In the genomic region with DNA sequence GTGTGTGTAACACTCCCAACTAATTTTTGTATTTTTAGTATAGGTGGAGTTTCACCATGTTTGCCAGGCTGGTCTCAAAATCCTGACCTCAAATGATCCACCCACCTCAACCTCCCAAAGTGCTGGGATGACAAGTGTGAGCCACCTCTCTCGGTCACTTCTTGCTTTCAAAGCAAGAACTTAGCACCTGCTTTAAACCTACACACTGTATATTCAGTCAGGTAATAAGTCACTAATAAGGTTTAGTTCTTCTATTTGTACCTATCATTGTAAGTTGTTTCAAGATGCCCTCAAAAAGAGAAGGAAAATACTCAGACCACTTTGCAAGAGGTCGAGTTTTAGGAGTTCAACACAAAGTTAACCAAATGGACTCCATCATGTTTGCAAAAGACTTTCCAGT, we compare ENCODE assay signal across 19 cellular contexts.
DNase-seq lines count a peak whose midpoint lies in the region; ATAC-seq, FAIRE-seq and TF ChIP-seq lines count a peak whose summit lies in the region.
"Had no signal": no experiment of that assay in that cellular context is flagged by ENCODE, and none has a peak within 500 bp of the region (broad histone marks: within the 10 kb centered on the region; RNA-seq: fewer than 3 reads in every experiment).

No MANE protein-coding gene starts in this region.

- DNase-seq in GM18507 (ENCODE audit: extremely low spot score, insufficient read length, low read depth) (no peak), hippocampal formation (lab: John Stamatoyannopoulos, UW) (no peak), WTC11 (ENCODE audit: low spot score) (no peak), posterior vena cava (ENCODE audit: low spot score) (no peak), amygdala (lab: John Stamatoyannopoulos, UW) (no peak)
- DNase-seq: ACHN; activated CD4-positive, alpha-beta memory T cell treated with anti-CD3 and anti-CD28 coated beads, Interleukin-2, amount 10 ng/mL, durations not matched to agents 7 days and 5 days; activated effector memory CD4-positive, alpha-beta T cell treated with Interleukin-2 at 50 U/mL for 16 hours; anterior cingulate cortex; CD8-positive, alpha-beta memory T cell; glutamatergic neuron; NK-92 treated with Interleukin-12 subunit alpha and Interleukin-12 subunit beta, amount 100 ng/mL, for 24 hours; stimulated activated naive CD4-positive, alpha-beta T cell; T-helper 9 cell; uterus had no signal

- peak; percentile 38 for ATAC-seq in GM21390 (IDR thresholded peaks at IDR 0.05; ENCODE audit: unreplicated experiment)
- ATAC-seq in HG02981 (IDR thresholded peaks at IDR 0.05; ENCODE audit: unreplicated experiment) = peak; percentile 69
- ATAC-seq in HG03521 (IDR thresholded peaks at IDR 0.05; ENCODE audit: unreplicated experiment) = peak; percentile 35
- ATAC-seq in WTC11 = no peak

- TF ChIP-seq CTCF in WTC11 (IDR thresholded peaks at IDR 0.05) = no peak

- H3K27me3 Mint-ChIP-seq in WTC11 (ENCODE audit: low read depth) = no peaks in the 10 kb centered on the region; the same call in 1 of the 2 replicates
- H3K27me3 Mint-ChIP-seq: activated CD4-positive, alpha-beta memory T cell treated with anti-CD3 and anti-CD28 coated beads, Interleukin-2, amount 10 ng/mL, durations not matched to agents 7 days and 5 days; CD8-positive, alpha-beta memory T cell had no signal

- H3K4me3 Mint-ChIP-seq in WTC11 = no peak overlapping the region
- H3K4me3 Mint-ChIP-seq: activated CD4-positive, alpha-beta memory T cell treated with anti-CD3 and anti-CD28 coated beads, Interleukin-2, amount 10 ng/mL, durations not matched to agents 7 days and 5 days; CD8-positive, alpha-beta memory T cell had no signal

- peaks cover 12% of the 10 kb centered on the region for H3K4me1 Mint-ChIP-seq in WTC11
- H3K4me1 Mint-ChIP-seq: activated CD4-positive, alpha-beta memory T cell treated with anti-CD3 and anti-CD28 coated beads, Interleukin-2, amount 10 ng/mL, durations not matched to agents 7 days and 5 days; CD8-positive, alpha-beta memory T cell had no signal

- intact Hi-C loops in posterior vena cava (cut with DNase I) = no loop called here

- H3K9me3 Mint-ChIP-seq in WTC11 = peaks cover 17% of the 10 kb centered on the region
- H3K9me3 Mint-ChIP-seq: activated CD4-positive, alpha-beta memory T cell treated with anti-CD3 and anti-CD28 coated beads, Interleukin-2, amount 10 ng/mL, durations not matched to agents 7 days and 5 days had no signal

- H3K27ac Mint-ChIP-seq in WTC11 = no peak overlapping the region
- H3K27ac Mint-ChIP-seq: activated CD4-positive, alpha-beta memory T cell treated with anti-CD3 and anti-CD28 coated beads, Interleukin-2, amount 10 ng/mL, durations not matched to agents 7 days and 5 days; CD8-positive, alpha-beta memory T cell had no signal

- POLR2A ChIA-PET in WTC11 (lab: Charles Lee) = no interaction called here

- no peaks in the 10 kb centered on the region; the same call in 1 of the 2 replicates for H3K36me3 Mint-ChIP-seq in WTC11
- H3K36me3 Mint-ChIP-seq: CD8-positive, alpha-beta memory T cell had no signal

- peak; percentile 80 for FAIRE-seq in GM18507 (lab: Jason Lieb, UNC)
- FAIRE-seq: keratinocyte had no signal

- CTCF ChIA-PET in WTC11 (lab: Charles Lee) = no interaction called here

TF ChIP-seq in WTC11, 78 proteins besides CTCF, POLR2A, EP300 and RAD21:
- TF ChIP-seq, protein P1, sequence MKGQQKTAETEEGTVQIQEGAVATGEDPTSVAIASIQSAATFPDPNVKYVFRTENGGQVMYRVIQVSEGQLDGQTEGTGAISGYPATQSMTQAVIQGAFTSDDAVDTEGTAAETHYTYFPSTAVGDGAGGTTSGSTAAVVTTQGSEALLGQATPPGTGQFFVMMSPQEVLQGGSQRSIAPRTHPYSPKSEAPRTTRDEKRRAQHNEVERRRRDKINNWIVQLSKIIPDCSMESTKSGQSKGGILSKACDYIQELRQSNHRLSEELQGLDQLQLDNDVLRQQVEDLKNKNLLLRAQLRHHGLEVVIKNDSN (CRISPR knock-in tag; IDR thresholded peaks at IDR 0.05) = no peak
- TF ChIP-seq, protein P2, sequence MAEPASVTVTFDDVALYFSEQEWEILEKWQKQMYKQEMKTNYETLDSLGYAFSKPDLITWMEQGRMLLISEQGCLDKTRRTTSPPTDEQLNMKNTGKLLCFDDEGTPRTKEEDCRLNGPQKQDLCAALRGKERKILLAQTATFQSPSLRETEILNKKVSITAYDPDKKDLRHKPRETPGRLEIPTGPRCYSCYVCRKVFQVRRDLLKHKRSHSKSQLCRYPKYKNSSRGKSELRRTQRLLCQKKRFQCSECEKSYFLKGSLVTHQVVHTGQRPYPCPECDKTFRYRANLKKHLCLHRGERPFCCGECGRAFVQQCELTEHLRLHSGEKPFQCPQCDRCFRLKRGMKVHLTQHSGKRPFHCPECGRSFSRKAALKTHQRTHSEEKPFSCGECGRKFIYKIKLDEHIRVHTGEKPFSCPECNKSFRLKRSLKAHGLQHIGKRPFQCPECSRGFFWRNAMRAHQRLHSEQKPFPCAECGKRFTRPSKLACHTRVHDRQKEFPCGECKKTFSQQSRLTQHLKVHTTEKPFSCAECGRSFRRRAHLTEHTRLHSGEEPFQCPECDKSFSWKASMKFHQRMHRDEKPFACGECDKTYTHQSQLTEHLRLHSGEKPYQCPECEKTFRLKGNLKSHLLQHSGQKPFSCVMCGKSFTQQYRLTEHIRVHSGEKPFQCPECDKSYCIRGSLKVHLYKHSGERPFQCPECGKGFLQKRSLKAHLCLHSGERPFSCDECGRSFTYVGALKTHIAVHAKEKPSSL (CRISPR knock-in tag; conservative IDR thresholded peaks at IDR 0.05) = no peak
- TF ChIP-seq, protein P3, sequence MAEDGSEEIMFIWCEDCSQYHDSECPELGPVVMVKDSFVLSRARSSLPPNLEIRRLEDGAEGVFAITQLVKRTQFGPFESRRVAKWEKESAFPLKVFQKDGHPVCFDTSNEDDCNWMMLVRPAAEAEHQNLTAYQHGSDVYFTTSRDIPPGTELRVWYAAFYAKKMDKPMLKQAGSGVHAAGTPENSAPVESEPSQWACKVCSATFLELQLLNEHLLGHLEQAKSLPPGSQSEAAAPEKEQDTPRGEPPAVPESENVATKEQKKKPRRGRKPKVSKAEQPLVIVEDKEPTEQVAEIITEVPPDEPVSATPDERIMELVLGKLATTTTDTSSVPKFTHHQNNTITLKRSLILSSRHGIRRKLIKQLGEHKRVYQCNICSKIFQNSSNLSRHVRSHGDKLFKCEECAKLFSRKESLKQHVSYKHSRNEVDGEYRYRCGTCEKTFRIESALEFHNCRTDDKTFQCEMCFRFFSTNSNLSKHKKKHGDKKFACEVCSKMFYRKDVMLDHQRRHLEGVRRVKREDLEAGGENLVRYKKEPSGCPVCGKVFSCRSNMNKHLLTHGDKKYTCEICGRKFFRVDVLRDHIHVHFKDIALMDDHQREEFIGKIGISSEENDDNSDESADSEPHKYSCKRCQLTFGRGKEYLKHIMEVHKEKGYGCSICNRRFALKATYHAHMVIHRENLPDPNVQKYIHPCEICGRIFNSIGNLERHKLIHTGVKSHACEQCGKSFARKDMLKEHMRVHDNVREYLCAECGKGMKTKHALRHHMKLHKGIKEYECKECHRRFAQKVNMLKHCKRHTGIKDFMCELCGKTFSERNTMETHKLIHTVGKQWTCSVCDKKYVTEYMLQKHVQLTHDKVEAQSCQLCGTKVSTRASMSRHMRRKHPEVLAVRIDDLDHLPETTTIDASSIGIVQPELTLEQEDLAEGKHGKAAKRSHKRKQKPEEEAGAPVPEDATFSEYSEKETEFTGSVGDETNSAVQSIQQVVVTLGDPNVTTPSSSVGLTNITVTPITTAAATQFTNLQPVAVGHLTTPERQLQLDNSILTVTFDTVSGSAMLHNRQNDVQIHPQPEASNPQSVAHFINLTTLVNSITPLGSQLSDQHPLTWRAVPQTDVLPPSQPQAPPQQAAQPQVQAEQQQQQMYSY (CRISPR knock-in tag; IDR thresholded peaks at IDR 0.05) = no peak
- no peak for TF ChIP-seq NFYB (CRISPR knock-in tag; conservative IDR thresholded peaks at IDR 0.05; ENCODE audit: low read depth)
- TF ChIP-seq ATF1 (CRISPR knock-in tag; IDR thresholded peaks at IDR 0.05) = no peak
- no peak for TF ChIP-seq ESRRA (CRISPR knock-in tag; IDR thresholded peaks at IDR 0.05; ENCODE audit: borderline replicate concordance)
- TF ChIP-seq, protein P4, sequence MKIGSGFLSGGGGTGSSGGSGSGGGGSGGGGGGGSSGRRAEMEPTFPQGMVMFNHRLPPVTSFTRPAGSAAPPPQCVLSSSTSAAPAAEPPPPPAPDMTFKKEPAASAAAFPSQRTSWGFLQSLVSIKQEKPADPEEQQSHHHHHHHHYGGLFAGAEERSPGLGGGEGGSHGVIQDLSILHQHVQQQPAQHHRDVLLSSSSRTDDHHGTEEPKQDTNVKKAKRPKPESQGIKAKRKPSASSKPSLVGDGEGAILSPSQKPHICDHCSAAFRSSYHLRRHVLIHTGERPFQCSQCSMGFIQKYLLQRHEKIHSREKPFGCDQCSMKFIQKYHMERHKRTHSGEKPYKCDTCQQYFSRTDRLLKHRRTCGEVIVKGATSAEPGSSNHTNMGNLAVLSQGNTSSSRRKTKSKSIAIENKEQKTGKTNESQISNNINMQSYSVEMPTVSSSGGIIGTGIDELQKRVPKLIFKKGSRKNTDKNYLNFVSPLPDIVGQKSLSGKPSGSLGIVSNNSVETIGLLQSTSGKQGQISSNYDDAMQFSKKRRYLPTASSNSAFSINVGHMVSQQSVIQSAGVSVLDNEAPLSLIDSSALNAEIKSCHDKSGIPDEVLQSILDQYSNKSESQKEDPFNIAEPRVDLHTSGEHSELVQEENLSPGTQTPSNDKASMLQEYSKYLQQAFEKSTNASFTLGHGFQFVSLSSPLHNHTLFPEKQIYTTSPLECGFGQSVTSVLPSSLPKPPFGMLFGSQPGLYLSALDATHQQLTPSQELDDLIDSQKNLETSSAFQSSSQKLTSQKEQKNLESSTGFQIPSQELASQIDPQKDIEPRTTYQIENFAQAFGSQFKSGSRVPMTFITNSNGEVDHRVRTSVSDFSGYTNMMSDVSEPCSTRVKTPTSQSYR (CRISPR knock-in tag; IDR thresholded peaks at IDR 0.05) = no peak
- no peak for TF ChIP-seq CREB1 (CRISPR knock-in tag; IDR thresholded peaks at IDR 0.05)
- no peak for TF ChIP-seq KAT7 (CRISPR knock-in tag; IDR thresholded peaks at IDR 0.05; ENCODE audit: borderline replicate concordance)
